In genomic region chr3:32419766-32420137, GRCh38 we compare ENCODE assay signal across 1 cellular context.
TF ChIP-seq lines count a peak whose summit lies in the region.

No MANE protein-coding gene starts in this region.

TF ChIP-seq in H1, 55 proteins besides CTCF, POLR2A, EP300 and RAD21 (continued from another document):
- TF ChIP-seq ATF2 (IDR thresholded peaks at IDR 0.05; ENCODE audit: low read length) (no peak), E2F6 (IDR thresholded peaks at IDR 0.05) (no peak), KDM1A (IDR thresholded peaks at IDR 0.05; ENCODE audit: borderline replicate concordance, low read length) (no peak), BCL11A (IDR thresholded peaks at IDR 0.05; ENCODE audit: low read depth in 2 of 2, low read length in 2 of 2) (no peak), CHD2 (IDR thresholded peaks at IDR 0.05; ENCODE audit: low read length) (no peak)
